ENCODE assay signal across 1 cellular context in the genomic region with DNA sequence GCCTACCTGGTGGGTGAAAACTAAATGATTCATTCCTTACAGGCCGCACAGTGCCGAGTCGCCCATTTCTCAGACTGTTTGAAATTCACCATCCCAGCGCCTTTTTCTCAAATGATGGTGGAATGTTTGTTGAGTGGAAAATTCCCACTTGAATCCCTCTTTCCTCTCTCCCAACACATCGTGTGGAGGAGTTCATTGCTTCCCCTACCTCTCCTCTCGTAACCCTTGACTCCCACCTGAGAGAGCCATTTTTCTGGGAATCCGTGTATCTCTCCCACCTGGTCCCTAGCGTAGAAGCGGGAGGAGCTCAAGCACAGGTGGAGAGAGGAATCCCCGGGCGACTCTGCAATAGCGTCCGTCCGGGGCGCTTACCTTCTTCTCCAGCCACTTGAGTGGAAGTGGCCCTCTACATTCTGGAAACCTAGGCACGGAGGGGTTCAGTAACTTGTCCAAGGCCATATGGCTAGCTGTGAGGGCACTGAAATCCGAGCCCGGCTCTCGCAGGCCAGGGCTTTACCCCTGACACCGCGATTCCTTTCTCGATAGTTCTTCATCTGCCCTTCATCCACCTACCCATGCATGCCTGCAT.
TF ChIP-seq lines count a peak whose summit lies in the region.

No MANE protein-coding gene starts in this region.

TF ChIP-seq in SK-N-SH, 30 proteins besides CTCF, POLR2A, EP300 and RAD21 (continued from another document):
- TF ChIP-seq, protein P1, sequence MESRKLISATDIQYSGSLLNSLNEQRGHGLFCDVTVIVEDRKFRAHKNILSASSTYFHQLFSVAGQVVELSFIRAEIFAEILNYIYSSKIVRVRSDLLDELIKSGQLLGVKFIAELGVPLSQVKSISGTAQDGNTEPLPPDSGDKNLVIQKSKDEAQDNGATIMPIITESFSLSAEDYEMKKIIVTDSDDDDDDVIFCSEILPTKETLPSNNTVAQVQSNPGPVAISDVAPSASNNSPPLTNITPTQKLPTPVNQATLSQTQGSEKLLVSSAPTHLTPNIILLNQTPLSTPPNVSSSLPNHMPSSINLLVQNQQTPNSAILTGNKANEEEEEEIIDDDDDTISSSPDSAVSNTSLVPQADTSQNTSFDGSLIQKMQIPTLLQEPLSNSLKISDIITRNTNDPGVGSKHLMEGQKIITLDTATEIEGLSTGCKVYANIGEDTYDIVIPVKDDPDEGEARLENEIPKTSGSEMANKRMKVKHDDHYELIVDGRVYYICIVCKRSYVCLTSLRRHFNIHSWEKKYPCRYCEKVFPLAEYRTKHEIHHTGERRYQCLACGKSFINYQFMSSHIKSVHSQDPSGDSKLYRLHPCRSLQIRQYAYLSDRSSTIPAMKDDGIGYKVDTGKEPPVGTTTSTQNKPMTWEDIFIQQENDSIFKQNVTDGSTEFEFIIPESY (IDR thresholded peaks at IDR 0.05; ENCODE audit: borderline replicate concordance, low read depth), result no peak
- no peak for TF ChIP-seq TCF12 (IDR thresholded peaks at IDR 0.05)
- TF ChIP-seq SMC3 (IDR thresholded peaks at IDR 0.05; ENCODE audit: low read depth, low read length), result no peak
- TF ChIP-seq, protein P2, sequence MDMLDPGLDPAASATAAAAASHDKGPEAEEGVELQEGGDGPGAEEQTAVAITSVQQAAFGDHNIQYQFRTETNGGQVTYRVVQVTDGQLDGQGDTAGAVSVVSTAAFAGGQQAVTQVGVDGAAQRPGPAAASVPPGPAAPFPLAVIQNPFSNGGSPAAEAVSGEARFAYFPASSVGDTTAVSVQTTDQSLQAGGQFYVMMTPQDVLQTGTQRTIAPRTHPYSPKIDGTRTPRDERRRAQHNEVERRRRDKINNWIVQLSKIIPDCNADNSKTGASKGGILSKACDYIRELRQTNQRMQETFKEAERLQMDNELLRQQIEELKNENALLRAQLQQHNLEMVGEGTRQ (IDR thresholded peaks at IDR 0.05; ENCODE audit: borderline replicate concordance, low read depth, low read length), result no peak
- no peak for TF ChIP-seq JUND (IDR thresholded peaks at IDR 0.05)
- TF ChIP-seq, protein P3, sequence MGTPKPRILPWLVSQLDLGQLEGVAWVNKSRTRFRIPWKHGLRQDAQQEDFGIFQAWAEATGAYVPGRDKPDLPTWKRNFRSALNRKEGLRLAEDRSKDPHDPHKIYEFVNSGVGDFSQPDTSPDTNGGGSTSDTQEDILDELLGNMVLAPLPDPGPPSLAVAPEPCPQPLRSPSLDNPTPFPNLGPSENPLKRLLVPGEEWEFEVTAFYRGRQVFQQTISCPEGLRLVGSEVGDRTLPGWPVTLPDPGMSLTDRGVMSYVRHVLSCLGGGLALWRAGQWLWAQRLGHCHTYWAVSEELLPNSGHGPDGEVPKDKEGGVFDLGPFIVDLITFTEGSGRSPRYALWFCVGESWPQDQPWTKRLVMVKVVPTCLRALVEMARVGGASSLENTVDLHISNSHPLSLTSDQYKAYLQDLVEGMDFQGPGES (IDR thresholded peaks at IDR 0.05; ENCODE audit: low read depth, low read length), result no peak
